Comparison of ENCODE assay signal across 1 cellular context in genomic region chr1:15975358-15975804, GRCh38.
TF ChIP-seq lines count a peak whose summit lies in the region.

No MANE protein-coding gene starts in this region.

TF ChIP-seq in WTC11, 78 proteins besides CTCF, POLR2A, EP300 and RAD21 (continued from another document):
- TF ChIP-seq ZNF232 (CRISPR knock-in tag; IDR thresholded peaks at IDR 0.05) (no peak), PRRX2 (CRISPR knock-in tag; IDR thresholded peaks at IDR 0.05) (no peak), FOXK1 (CRISPR knock-in tag; IDR thresholded peaks at IDR 0.05) (peak; percentile 16; the same call in 1 of the 2 replicates), JUN (CRISPR knock-in tag; IDR thresholded peaks at IDR 0.05) (no peak)
- TF ChIP-seq, protein P1, sequence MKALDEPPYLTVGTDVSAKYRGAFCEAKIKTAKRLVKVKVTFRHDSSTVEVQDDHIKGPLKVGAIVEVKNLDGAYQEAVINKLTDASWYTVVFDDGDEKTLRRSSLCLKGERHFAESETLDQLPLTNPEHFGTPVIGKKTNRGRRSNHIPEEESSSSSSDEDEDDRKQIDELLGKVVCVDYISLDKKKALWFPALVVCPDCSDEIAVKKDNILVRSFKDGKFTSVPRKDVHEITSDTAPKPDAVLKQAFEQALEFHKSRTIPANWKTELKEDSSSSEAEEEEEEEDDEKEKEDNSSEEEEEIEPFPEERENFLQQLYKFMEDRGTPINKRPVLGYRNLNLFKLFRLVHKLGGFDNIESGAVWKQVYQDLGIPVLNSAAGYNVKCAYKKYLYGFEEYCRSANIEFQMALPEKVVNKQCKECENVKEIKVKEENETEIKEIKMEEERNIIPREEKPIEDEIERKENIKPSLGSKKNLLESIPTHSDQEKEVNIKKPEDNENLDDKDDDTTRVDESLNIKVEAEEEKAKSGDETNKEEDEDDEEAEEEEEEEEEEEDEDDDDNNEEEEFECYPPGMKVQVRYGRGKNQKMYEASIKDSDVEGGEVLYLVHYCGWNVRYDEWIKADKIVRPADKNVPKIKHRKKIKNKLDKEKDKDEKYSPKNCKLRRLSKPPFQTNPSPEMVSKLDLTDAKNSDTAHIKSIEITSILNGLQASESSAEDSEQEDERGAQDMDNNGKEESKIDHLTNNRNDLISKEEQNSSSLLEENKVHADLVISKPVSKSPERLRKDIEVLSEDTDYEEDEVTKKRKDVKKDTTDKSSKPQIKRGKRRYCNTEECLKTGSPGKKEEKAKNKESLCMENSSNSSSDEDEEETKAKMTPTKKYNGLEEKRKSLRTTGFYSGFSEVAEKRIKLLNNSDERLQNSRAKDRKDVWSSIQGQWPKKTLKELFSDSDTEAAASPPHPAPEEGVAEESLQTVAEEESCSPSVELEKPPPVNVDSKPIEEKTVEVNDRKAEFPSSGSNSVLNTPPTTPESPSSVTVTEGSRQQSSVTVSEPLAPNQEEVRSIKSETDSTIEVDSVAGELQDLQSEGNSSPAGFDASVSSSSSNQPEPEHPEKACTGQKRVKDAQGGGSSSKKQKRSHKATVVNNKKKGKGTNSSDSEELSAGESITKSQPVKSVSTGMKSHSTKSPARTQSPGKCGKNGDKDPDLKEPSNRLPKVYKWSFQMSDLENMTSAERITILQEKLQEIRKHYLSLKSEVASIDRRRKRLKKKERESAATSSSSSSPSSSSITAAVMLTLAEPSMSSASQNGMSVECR (CRISPR knock-in tag; IDR thresholded peaks at IDR 0.05; ENCODE audit: borderline replicate concordance), result 0 out of 2 replicates have a peak, but pooled peaks have one; percentile 42
TF ChIP-seq in WTC11: peak in this region for 8.
